In the genomic region with DNA sequence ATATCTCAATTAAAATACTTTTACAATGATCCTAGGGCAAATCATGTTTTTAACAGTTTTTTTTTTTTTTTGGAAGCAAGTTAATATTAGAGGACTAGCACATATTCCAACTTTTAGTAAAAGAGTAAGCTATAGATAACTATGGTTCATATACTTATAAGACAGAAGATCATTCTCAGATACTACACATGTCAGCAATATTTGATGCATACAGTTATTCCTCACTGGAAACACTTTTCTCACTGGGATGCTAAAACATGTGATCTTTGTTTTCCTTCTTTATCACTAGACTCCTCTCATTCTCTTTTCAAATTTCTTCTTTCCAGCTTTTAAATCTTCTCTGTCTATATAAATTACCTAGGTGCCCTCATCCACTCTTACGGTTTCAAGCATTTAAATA, we compare ENCODE assay signal across 31 cellular contexts.
"Had no signal": no experiment of that assay in that cellular context is flagged by ENCODE, and none has a peak within 500 bp of the region (broad histone marks: within the 10 kb centered on the region; RNA-seq: fewer than 3 reads in every experiment).

No MANE protein-coding gene starts in this region.

- H3K9me3 Mint-ChIP-seq: nephron; neural progenitor cell; stimulated activated memory B cell treated with anti-CD40 and anti-IgM and Interleukin-4, amounts not matched to agents 10 μg/mL and 1 μg/mL and 100 μg/mL, for 72 hours; stimulated activated naive CD8-positive, alpha-beta T cell treated with anti-CD3 and anti-CD28 coated beads, Interleukin-15, amount 100 ng/mL, for 72 hours; type B pancreatic cell had no signal

- H3K36me3 ChIP-seq: neural progenitor cell, ovary, spleen, suprapubic skin, tibial artery, transverse colon, upper lobe of right lung, uterus had no signal

- H3K4me1 ChIP-seq: neural progenitor cell, parathyroid adenoma, psoas muscle, spleen, suprapubic skin, testis, tibial artery, transverse colon, upper lobe of right lung, uterus had no signal

- H3K9me3 ChIP-seq: ovary, psoas muscle, testis, tibial artery, upper lobe of right lung, uterus had no signal

- H3K27me3 Mint-ChIP-seq: progenitor cell of endocrine pancreas; stimulated activated memory B cell treated with anti-CD40 and anti-IgM and Interleukin-4, amounts not matched to agents 10 μg/mL and 1 μg/mL and 100 μg/mL, for 72 hours; stimulated activated naive CD8-positive, alpha-beta T cell treated with anti-CD3 and anti-CD28 coated beads, Interleukin-15, amount 100 ng/mL, for 72 hours; type B pancreatic cell had no signal

- H3K4me2 ChIP-seq: neural progenitor cell, smooth muscle cell had no signal

- H3K79me2 ChIP-seq: parathyroid adenoma had no signal

- H3K4me1 Mint-ChIP-seq: natural killer cell; nephron; neural progenitor cell; stimulated activated memory B cell treated with anti-CD40 and anti-IgM and Interleukin-4, amounts not matched to agents 10 μg/mL and 1 μg/mL and 100 μg/mL, for 72 hours; stimulated activated naive CD8-positive, alpha-beta T cell treated with anti-CD3 and anti-CD28 coated beads, Interleukin-15, amount 100 ng/mL, for 72 hours had no signal

- ATAC-seq: natural killer cell; psoas muscle; right cardiac atrium; sciatic nerve; stimulated activated memory B cell treated with anti-CD40 and anti-IgM and Interleukin-4, amounts not matched to agents 10 μg/mL and 1 μg/mL and 100 μg/mL, for 72 hours; stimulated activated naive CD8-positive, alpha-beta T cell treated with anti-CD3 and anti-CD28 coated beads, Interleukin-15, amount 100 ng/mL, for 72 hours; stimulated activated naive CD8-positive, alpha-beta T cell treated with anti-CD3 and anti-CD28 coated beads, Interleukin-15, Interleukin-2, amounts not matched to agents 100 U/mL and 50 U/mL, for 24 hours; upper lobe of right lung had no signal

- H3K36me3 Mint-ChIP-seq: natural killer cell; neural progenitor cell; stimulated activated memory B cell treated with anti-CD40 and anti-IgM and Interleukin-4, amounts not matched to agents 10 μg/mL and 1 μg/mL and 100 μg/mL, for 72 hours; type B pancreatic cell had no signal

- H3K27ac ChIP-seq: neural progenitor cell, ovary, parathyroid adenoma, psoas muscle, skin epidermis, spleen, suprapubic skin, testis, tibial artery, transverse colon, upper lobe of right lung, uterus had no signal

- H3K9ac ChIP-seq: neural progenitor cell, parathyroid adenoma had no signal

- H3K4me3 ChIP-seq: neural progenitor cell, ovary, psoas muscle, skin epidermis, smooth muscle cell, spleen, suprapubic skin, testis, tibial artery, transverse colon, upper lobe of right lung, uterus had no signal

- H2AFZ ChIP-seq: neural progenitor cell, parathyroid adenoma had no signal

- H3K4me3 Mint-ChIP-seq: natural killer cell; nephron; neural progenitor cell; stimulated activated memory B cell treated with anti-CD40 and anti-IgM and Interleukin-4, amounts not matched to agents 10 μg/mL and 1 μg/mL and 100 μg/mL, for 72 hours; stimulated activated naive CD8-positive, alpha-beta T cell treated with anti-CD3 and anti-CD28 coated beads, Interleukin-15, amount 100 ng/mL, for 72 hours; type B pancreatic cell had no signal

- H3K27ac Mint-ChIP-seq: natural killer cell; nephron; neural progenitor cell; progenitor cell of endocrine pancreas; stimulated activated memory B cell treated with anti-CD40 and anti-IgM and Interleukin-4, amounts not matched to agents 10 μg/mL and 1 μg/mL and 100 μg/mL, for 72 hours; stimulated activated naive CD8-positive, alpha-beta T cell treated with anti-CD3 and anti-CD28 coated beads, Interleukin-15, amount 100 ng/mL, for 72 hours; type B pancreatic cell had no signal

- DNase-seq: natural killer cell; occipital lobe; ovary; posterior cingulate gyrus; psoas muscle; right cardiac atrium; spleen; stimulated activated CD4-positive, alpha-beta T cell treated with anti-CD3 and anti-CD28 coated beads, Interleukin-12 subunit alpha, Interleukin-12 subunit beta, amount 100 ng/mL, for 4 hours; stimulated activated CD4-positive, alpha-beta T cell treated with anti-CD3 and anti-CD28 coated beads, Interleukin-1b, Interleukin-23, amount 100 ng/mL, for 48 hours; stimulated activated CD4-positive, alpha-beta T cell treated with anti-CD3 and anti-CD28 coated beads, Interleukin-4, amount 100 ng/mL, for 1 hour; stimulated activated CD4-positive, alpha-beta T cell treated with anti-CD3 and anti-CD28 coated beads, Interleukin-4, amount 100 ng/mL, for 4 hours; stimulated activated CD8-positive, alpha-beta memory T cell treated with anti-CD3 and anti-CD28 coated beads, Interleukin-4, amount 100 ng/mL, for 48 hours; stimulated activated naive CD4-positive, alpha-beta T cell; stimulated activated naive CD8-positive, alpha-beta T cell treated with anti-CD3 and anti-CD28 coated beads, Interleukin-15, amount 100 ng/mL, for 72 hours; stimulated activated naive CD8-positive, alpha-beta T cell treated with anti-CD3 and anti-CD28 coated beads, Interleukin-15, Interleukin-2, amounts not matched to agents 100 U/mL and 50 U/mL, for 24 hours; substantia nigra; testis; tibial artery; transverse colon; upper lobe of right lung; uterus had no signal

- H3K27me3 ChIP-seq: neural progenitor cell, ovary, spleen, suprapubic skin, testis, tibial artery, transverse colon, upper lobe of right lung, uterus had no signal
